In genomic region chr16:79402920-79403319, GRCh38 we compare ENCODE assay signal across 21 cellular contexts.
"Had no signal": no experiment of that assay in that cellular context is flagged by ENCODE, and none has a peak within 500 bp of the region (broad histone marks: within the 10 kb centered on the region; RNA-seq: fewer than 3 reads in every experiment).

No MANE protein-coding gene starts in this region.

- FAIRE-seq: bronchial epithelial cell, keratinocyte had no signal

- H3K4me3 Mint-ChIP-seq: activated CD4-positive, alpha-beta T cell treated with anti-CD3 and anti-CD28 coated beads for 36 hours; activated naive CD8-positive, alpha-beta T cell treated with anti-CD3 and anti-CD28 coated beads for 36 hours; activated T-cell treated with anti-CD3 and anti-CD28 coated beads, Interleukin-2, amount 50 U/mL, for 24 hours; activated T-helper 17 cell treated with anti-CD3 and anti-CD28 coated beads, Interleukin-2, amount 50 U/mL, for 72 hours; nephron; WTC11 had no signal

- H3K36me3 Mint-ChIP-seq: activated naive CD8-positive, alpha-beta T cell treated with anti-CD3 and anti-CD28 coated beads for 36 hours; WTC11 had no signal

- ATAC-seq: activated CD4-positive, alpha-beta T cell treated with anti-CD3 and anti-CD28 coated beads for 36 hours; activated T-helper 17 cell treated with anti-CD3 and anti-CD28 coated beads, Interleukin-2, amount 50 U/mL, for 72 hours; WTC11 had no signal

- H3K4me1 ChIP-seq: heart left ventricle, lower lobe of right lung had no signal

- H3K4me2 ChIP-seq: smooth muscle cell had no signal

- DNase-seq: activated CD4-positive, alpha-beta T cell treated with anti-CD3 and anti-CD28 coated beads for 36 hours; activated CD4-positive, alpha-beta T cell treated with anti-CD3 and anti-CD28 coated beads, Interleukin-2, amount 50 U/mL, for 4 hours; activated CD8-positive, alpha-beta memory T cell treated with anti-CD3 and anti-CD28 coated beads for 24 hours; activated CD8-positive, alpha-beta memory T cell treated with anti-CD3 and anti-CD28 coated beads, Interleukin-2, amount 50 U/mL, for 4 hours; activated naive CD8-positive, alpha-beta T cell treated with anti-CD3 and anti-CD28 coated beads for 36 hours; activated T-cell treated with anti-CD3 and anti-CD28 coated beads, Interleukin-2, amount 50 U/mL, for 24 hours; heart left ventricle; lower lobe of right lung; stimulated activated CD4-positive, alpha-beta T cell treated with anti-CD3 and anti-CD28 coated beads, Interleukin-15, amount 100 ng/mL, for 24 hours; stimulated activated CD8-positive, alpha-beta memory T cell treated with anti-CD3 and anti-CD28 coated beads, Interleukin-4, amount 100 ng/mL, for 48 hours; stimulated activated naive CD4-positive, alpha-beta T cell treated with Interleukin-2 at 50 U/mL for 16 hours; T-helper 1 cell; T1000 had no signal

- H3K27ac Mint-ChIP-seq: activated CD4-positive, alpha-beta T cell treated with anti-CD3 and anti-CD28 coated beads for 36 hours; activated naive CD8-positive, alpha-beta T cell treated with anti-CD3 and anti-CD28 coated beads for 36 hours; activated T-cell treated with anti-CD3 and anti-CD28 coated beads, Interleukin-2, amount 50 U/mL, for 24 hours; activated T-helper 17 cell treated with anti-CD3 and anti-CD28 coated beads, Interleukin-2, amount 50 U/mL, for 72 hours; nephron; WTC11 had no signal

- H3K27ac ChIP-seq: coronary artery, epithelial cell of prostate, heart left ventricle, lower lobe of right lung had no signal

- H3K27me3 ChIP-seq: heart left ventricle had no signal

- H3K36me3 ChIP-seq: heart left ventricle, lower lobe of right lung had no signal

- H3K4me3 ChIP-seq: coronary artery, heart left ventricle, lower lobe of right lung, smooth muscle cell had no signal

- H3K4me1 Mint-ChIP-seq: activated CD4-positive, alpha-beta T cell treated with anti-CD3 and anti-CD28 coated beads for 36 hours; activated naive CD8-positive, alpha-beta T cell treated with anti-CD3 and anti-CD28 coated beads for 36 hours; activated T-helper 17 cell treated with anti-CD3 and anti-CD28 coated beads, Interleukin-2, amount 50 U/mL, for 72 hours had no signal

- H3K27me3 Mint-ChIP-seq: activated naive CD8-positive, alpha-beta T cell treated with anti-CD3 and anti-CD28 coated beads for 36 hours; activated T-helper 17 cell treated with anti-CD3 and anti-CD28 coated beads, Interleukin-2, amount 50 U/mL, for 72 hours had no signal

- H3K9me3 Mint-ChIP-seq: activated naive CD8-positive, alpha-beta T cell treated with anti-CD3 and anti-CD28 coated beads for 36 hours; activated T-cell treated with anti-CD3 and anti-CD28 coated beads, Interleukin-2, amount 50 U/mL, for 24 hours; nephron had no signal

- H3K9me3 ChIP-seq: lower lobe of right lung had no signal
